In the genomic region with DNA sequence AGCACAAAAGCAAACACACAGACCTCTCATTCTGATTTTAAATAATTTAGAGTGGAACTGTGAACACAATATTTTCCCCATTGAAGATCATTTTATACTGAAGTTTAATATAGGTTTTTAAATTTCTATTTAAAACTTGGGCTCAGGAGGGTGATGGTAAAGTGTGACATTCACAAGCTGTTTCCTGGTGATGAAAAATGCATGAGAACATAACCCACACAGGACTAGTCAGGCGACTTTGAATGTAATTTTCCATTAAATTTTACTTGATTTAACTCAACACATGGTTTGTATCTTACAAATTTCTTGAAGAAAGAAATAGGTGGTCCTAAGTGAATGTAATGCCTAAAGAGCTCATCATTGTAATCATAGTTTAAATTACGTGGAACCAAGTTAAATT, we compare ENCODE assay signal across 17 cellular contexts.
DNase-seq lines count a peak whose midpoint lies in the region; ATAC-seq and FAIRE-seq lines count a peak whose summit lies in the region.
"Had no signal": no experiment of that assay in that cellular context is flagged by ENCODE, and none has a peak within 500 bp of the region (broad histone marks: within the 10 kb centered on the region; RNA-seq: fewer than 3 reads in every experiment).

No MANE protein-coding gene starts in this region.

- no peak for ATAC-seq in stimulated activated memory B cell treated with anti-CD40 and anti-IgM and Interleukin-4, amounts not matched to agents 10 μg/mL and 1 μg/mL and 100 μg/mL, for 72 hours
- ATAC-seq: HepG2 had no signal

- H3K9me3 Mint-ChIP-seq in IgD-negative memory B cell: peaks cover 0 to 2% (median under 1%) of the 10 kb centered on the region in 3 donors
- peaks cover under 1% of the 10 kb centered on the region for H3K9me3 Mint-ChIP-seq in stimulated activated memory B cell treated with anti-CD40 and anti-IgM and Interleukin-4, amounts not matched to agents 10 μg/mL and 1 μg/mL and 100 μg/mL, for 72 hours
- H3K9me3 Mint-ChIP-seq: CD4-positive, alpha-beta T cell had no signal

- DNase-seq in SK-N-MC (ENCODE audit: low read depth, low spot score) (no peak), NCI-H446 (lab: John Stamatoyannopoulos, UW) (no peak)
- DNase-seq in stimulated activated CD4-positive, alpha-beta T cell treated with anti-CD3 and anti-CD28 coated beads, Interleukin-1b, Interleukin-23, amount 100 ng/mL, for 48 hours: no peak
- no peak for DNase-seq in activated CD4-positive, alpha-beta T cell treated with anti-CD3 and anti-CD28 coated beads, Interleukin-2, amount 50 U/mL, for 48 hours
- DNase-seq in activated CD4-positive, alpha-beta T cell treated with anti-CD3 and anti-CD28 coated beads, Interleukin-2, amount 50 U/mL, for 1 hour: no peak
- DNase-seq: ACHN; Caco-2; CD4-positive, alpha-beta T cell; H9 had no signal

- peak; percentile 62 for FAIRE-seq in islet of Langerhans (lab: Jason Lieb, UNC)
- FAIRE-seq: G401.6, GM12891, H1, HepG2 had no signal

- H3K27ac Mint-ChIP-seq in IgD-negative memory B cell: peak overlapping the region; percentile 8 to 62 (median 59)
- H3K27ac Mint-ChIP-seq in stimulated activated memory B cell treated with anti-CD40 and anti-IgM and Interleukin-4, amounts not matched to agents 10 μg/mL and 1 μg/mL and 100 μg/mL, for 72 hours: peak overlapping the region; percentile 92
- H3K27ac Mint-ChIP-seq: CD4-positive, alpha-beta T cell; H9 had no signal

- peaks cover 10% of the 10 kb centered on the region for H3K36me3 ChIP-seq in SK-N-MC (ENCODE audit: insufficient read depth, low read length)

- no peaks in the 10 kb centered on the region for H3K9me3 ChIP-seq in SK-N-MC (ENCODE audit: low read depth, low read length)
- H3K9me3 ChIP-seq: Caco-2 had no signal

- H3K36me3 Mint-ChIP-seq in IgD-negative memory B cell: peaks cover 6% of the 10 kb centered on the region
- H3K36me3 Mint-ChIP-seq in stimulated activated memory B cell treated with anti-CD40 and anti-IgM and Interleukin-4, amounts not matched to agents 10 μg/mL and 1 μg/mL and 100 μg/mL, for 72 hours: peaks cover 29% of the 10 kb centered on the region

- H3K4me1 Mint-ChIP-seq in IgD-negative memory B cell: peaks cover 31 to 51% (median 36%) of the 10 kb centered on the region in 3 donors
- H3K4me1 Mint-ChIP-seq in stimulated activated memory B cell treated with anti-CD40 and anti-IgM and Interleukin-4, amounts not matched to agents 10 μg/mL and 1 μg/mL and 100 μg/mL, for 72 hours: peaks cover 43% of the 10 kb centered on the region

- no peak overlapping the region; the same call in 1 of the 2 replicates for H3K4me3 ChIP-seq in SK-N-MC

- no peaks in the 10 kb centered on the region for H3K27me3 Mint-ChIP-seq in IgD-negative memory B cell
- H3K27me3 Mint-ChIP-seq in stimulated activated memory B cell treated with anti-CD40 and anti-IgM and Interleukin-4, amounts not matched to agents 10 μg/mL and 1 μg/mL and 100 μg/mL, for 72 hours: no peaks in the 10 kb centered on the region
- H3K27me3 Mint-ChIP-seq: CD4-positive, alpha-beta T cell had no signal

- H3K4me3 Mint-ChIP-seq in IgD-negative memory B cell: peak overlapping the region in 1 of 4 donors; percentile 12
- no peak overlapping the region for H3K4me3 Mint-ChIP-seq in stimulated activated memory B cell treated with anti-CD40 and anti-IgM and Interleukin-4, amounts not matched to agents 10 μg/mL and 1 μg/mL and 100 μg/mL, for 72 hours
- H3K4me3 Mint-ChIP-seq: CD4-positive, alpha-beta T cell; H9 had no signal

- peak overlapping the region; percentile 81; the same call in 1 of the 2 replicates for H3K27ac ChIP-seq in SK-N-MC
- H3K27ac ChIP-seq: C4-2B had no signal

- H3K9ac ChIP-seq in SK-N-MC (ENCODE audit: insufficient read length): peak overlapping the region; percentile 9
